ENCODE assay signal across 10 cellular contexts in the genomic region with DNA sequence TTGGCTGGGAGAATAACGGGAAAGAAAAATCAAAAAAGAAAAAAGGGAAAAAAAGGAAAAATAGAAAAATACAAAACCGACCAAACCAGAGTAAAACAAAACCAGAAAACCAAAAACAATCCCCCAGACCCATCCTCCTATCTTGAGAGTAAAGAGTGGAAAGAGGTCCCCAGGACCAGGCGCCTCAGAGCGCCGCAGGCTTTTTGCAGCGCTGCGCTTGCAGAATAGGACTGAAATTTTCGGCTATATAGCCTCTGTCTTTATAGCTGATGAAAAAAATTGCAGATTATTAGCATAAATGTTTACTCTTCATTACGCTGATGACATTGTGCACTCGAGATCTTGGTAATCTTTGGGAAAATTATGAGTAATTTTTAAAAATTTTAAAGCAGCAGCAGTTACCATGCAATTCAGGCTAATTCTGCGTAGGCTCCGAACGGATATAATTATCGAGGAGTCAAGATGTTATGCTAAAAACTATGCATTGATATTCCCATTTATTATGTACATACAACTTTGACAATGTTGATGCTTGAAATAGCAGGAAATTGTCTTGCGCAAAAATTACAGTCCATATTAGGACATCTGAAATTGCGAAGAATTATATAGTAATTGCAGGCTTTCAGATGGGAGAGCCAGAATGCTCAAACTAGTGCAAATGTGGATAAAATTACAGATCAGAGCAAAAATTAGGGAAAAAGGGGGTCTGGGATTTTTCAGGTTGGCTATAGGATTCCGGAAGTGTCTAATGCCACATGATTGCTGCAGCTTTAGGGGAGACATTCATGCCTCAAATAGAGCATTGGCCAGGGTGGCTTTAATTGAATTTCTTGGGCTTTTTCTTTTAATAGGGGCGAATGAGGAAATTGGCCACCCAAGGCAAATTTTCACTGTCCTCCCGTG. TPM values are rescaled to one million over a fixed set of nuclear protein-coding genes. Genes with fewer than 3 reads are reported as not detected.
DNase-seq lines count a peak whose midpoint lies in the region; ATAC-seq and TF ChIP-seq lines count a peak whose summit lies in the region.
"Had no signal": no experiment of that assay in that cellular context is flagged by ENCODE, and none has a peak within 500 bp of the region (broad histone marks: within the 10 kb centered on the region; RNA-seq: fewer than 3 reads in every experiment).

No MANE protein-coding gene starts in this region.

- peaks cover 4% of the 10 kb centered on the region for H3K36me3 Mint-ChIP-seq in activated CD8-positive, alpha-beta memory T cell treated with anti-CD3 and anti-CD28 coated beads, Interleukin-2, amount 10 ng/mL, durations not matched to agents 7 days and 5 days
- no peaks in the 10 kb centered on the region for H3K36me3 Mint-ChIP-seq in IgD-negative memory B cell
- H3K36me3 Mint-ChIP-seq in central memory CD8-positive, alpha-beta T cell (ENCODE audit: insufficient read depth), result peaks cover 24% of the 10 kb centered on the region

- H3K9me3 Mint-ChIP-seq in activated CD8-positive, alpha-beta memory T cell treated with anti-CD3 and anti-CD28 coated beads, Interleukin-2, amount 10 ng/mL, durations not matched to agents 7 days and 5 days (ENCODE audit: low read depth), result no peaks in the 10 kb centered on the region
- peaks cover 2 to 11% (median 4%) of the 10 kb centered on the region in 3 donors for H3K9me3 Mint-ChIP-seq in IgD-negative memory B cell
- H3K9me3 Mint-ChIP-seq in central memory CD8-positive, alpha-beta T cell, result no peaks in the 10 kb centered on the region

- CTCF ChIA-PET in activated CD8-positive, alpha-beta memory T cell treated with anti-CD3 and anti-CD28 coated beads, Interleukin-2, amount 10 ng/mL, durations not matched to agents 7 days and 5 days (lab: Charles Lee), result interaction anchor here (1.0 to 3.4 kb wide), 3 partner anchors 8 to 13 kb away, joined by 3 to 15 read pairs (median 5); no protein-coding TSS in a partner anchor

- no peak overlapping the region for H3K27ac ChIP-seq in psoas muscle

- peaks cover 90% of the 10 kb centered on the region for H3K27me3 Mint-ChIP-seq in activated CD8-positive, alpha-beta memory T cell treated with anti-CD3 and anti-CD28 coated beads, Interleukin-2, amount 10 ng/mL, durations not matched to agents 7 days and 5 days
- peaks cover 69% of the 10 kb centered on the region for H3K27me3 Mint-ChIP-seq in IgD-negative memory B cell
- H3K27me3 Mint-ChIP-seq in central memory CD8-positive, alpha-beta T cell, result peaks cover 93% of the 10 kb centered on the region

- peak overlapping the region; percentile 27 for H3K4me3 Mint-ChIP-seq in activated CD8-positive, alpha-beta memory T cell treated with anti-CD3 and anti-CD28 coated beads, Interleukin-2, amount 10 ng/mL, durations not matched to agents 7 days and 5 days
- H3K4me3 Mint-ChIP-seq in IgD-negative memory B cell, result peak overlapping the region; percentile 55 to 74 (median 69)
- peak overlapping the region; percentile 31 for H3K4me3 Mint-ChIP-seq in central memory CD8-positive, alpha-beta T cell

- DNase-seq in activated CD8-positive, alpha-beta memory T cell treated with anti-CD3 and anti-CD28 coated beads, Interleukin-2, amount 10 ng/mL, durations not matched to agents 7 days and 5 days, result no peak
- no peak for DNase-seq in activated CD8-positive, alpha-beta memory T cell treated with anti-CD3 and anti-CD28 coated beads for 24 hours
- no peak for DNase-seq in central memory CD8-positive, alpha-beta T cell (ENCODE audit: low spot score in 2 of 2)
- no peak for DNase-seq in psoas muscle
- DNase-seq in NCI-H1694 treated with DMSO at 0.1 percent for 48 hours (lab: John Stamatoyannopoulos, UW), result no peak
- no peak for DNase-seq in activated CD4-positive, CD25-positive, alpha-beta regulatory T cell (lab: John Stamatoyannopoulos, UW)

- H3K27ac Mint-ChIP-seq in activated CD8-positive, alpha-beta memory T cell treated with anti-CD3 and anti-CD28 coated beads, Interleukin-2, amount 10 ng/mL, durations not matched to agents 7 days and 5 days, result peak overlapping the region; percentile 61
- peak overlapping the region; percentile 19 to 100 (median 88) for H3K27ac Mint-ChIP-seq in IgD-negative memory B cell
- no peak overlapping the region for H3K27ac Mint-ChIP-seq in central memory CD8-positive, alpha-beta T cell (ENCODE audit: low read depth)

- no peaks in the 10 kb centered on the region for H3K36me3 ChIP-seq in psoas muscle (ENCODE audit: insufficient read depth in 1 of 2, low read depth in 1 of 2)

- H3K4me1 ChIP-seq in psoas muscle, result peaks cover 38% of the 10 kb centered on the region

- TF ChIP-seq CTCF in psoas muscle (IDR thresholded peaks at IDR 0.05), result no peak

- 16 to 22% (median 19%) methylated on average over 19 of the region's 19 CpGs for WGBS in psoas muscle, 3 donors

- no peak for ATAC-seq in activated CD8-positive, alpha-beta memory T cell treated with anti-CD3 and anti-CD28 coated beads, Interleukin-2, amount 10 ng/mL, durations not matched to agents 7 days and 5 days
- ATAC-seq in central memory CD8-positive, alpha-beta T cell (replicated peaks; ENCODE audit: extremely low read depth, poor library complexity, severe bottlenecking), result no peak
- no peak for ATAC-seq in psoas muscle
- no peak for ATAC-seq in HG03565 (IDR thresholded peaks at IDR 0.05; ENCODE audit: unreplicated experiment)

- no peaks in the 10 kb centered on the region for H3K9me3 ChIP-seq in psoas muscle

- H3K4me1 Mint-ChIP-seq in activated CD8-positive, alpha-beta memory T cell treated with anti-CD3 and anti-CD28 coated beads, Interleukin-2, amount 10 ng/mL, durations not matched to agents 7 days and 5 days, result peaks cover 28% of the 10 kb centered on the region
- H3K4me1 Mint-ChIP-seq in IgD-negative memory B cell, result peaks cover 10 to 24% (median 20%) of the 10 kb centered on the region in 3 donors
- H3K4me1 Mint-ChIP-seq in central memory CD8-positive, alpha-beta T cell, result peaks cover 40% of the 10 kb centered on the region

- intact Hi-C loops in psoas muscle (cut with DNase I), result no loop called here

- H3K27me3 ChIP-seq in psoas muscle (ENCODE audit: insufficient read depth in 3 of 3, low read length in 2 of 3), result peaks cover 6 to 100% (median 68%) of the 10 kb centered on the region in 3 donors

- H3K4me3 ChIP-seq in psoas muscle, result peak overlapping the region; percentile 64

RNA-seq across cellular contexts. Expression of a gene that starts 8.4 kb away (rescaled TPM):
- not detected for total RNA-seq in activated CD8-positive, alpha-beta memory T cell treated with anti-CD3 and anti-CD28 coated beads, Interleukin-2, amount 10 ng/mL, durations not matched to agents 7 days and 5 days
- polyA plus RNA-seq in IgD-negative memory B cell (not detected), psoas muscle (under 1 TPM; 0.03 to 0.15 (median 0.04) TPM)
- under 1 TPM in 2 of 4 donors, not detected in 2; 0.17 to 0.28 TPM for total RNA-seq in psoas muscle
- total RNA-seq: activated CD8-positive, alpha-beta memory T cell treated with anti-CD3 and anti-CD28 coated beads for 36 hours had no signal

RNA-seq across cellular contexts. Expression of a gene that starts 9.0 kb away (rescaled TPM):
- under 1 TPM in 1 of 2 experiments, not detected in 1; 0.12 TPM for total RNA-seq in activated CD8-positive, alpha-beta memory T cell treated with anti-CD3 and anti-CD28 coated beads, Interleukin-2, amount 10 ng/mL, durations not matched to agents 7 days and 5 days
- polyA plus RNA-seq in IgD-negative memory B cell (not detected), psoas muscle (not detected)
- total RNA-seq in psoas muscle, result not detected
- total RNA-seq: activated CD8-positive, alpha-beta memory T cell treated with anti-CD3 and anti-CD28 coated beads for 36 hours; dermis microvascular lymphatic vessel endothelial cell had no signal
